ENCODE assay signal across 8 cellular contexts in the genomic region with DNA sequence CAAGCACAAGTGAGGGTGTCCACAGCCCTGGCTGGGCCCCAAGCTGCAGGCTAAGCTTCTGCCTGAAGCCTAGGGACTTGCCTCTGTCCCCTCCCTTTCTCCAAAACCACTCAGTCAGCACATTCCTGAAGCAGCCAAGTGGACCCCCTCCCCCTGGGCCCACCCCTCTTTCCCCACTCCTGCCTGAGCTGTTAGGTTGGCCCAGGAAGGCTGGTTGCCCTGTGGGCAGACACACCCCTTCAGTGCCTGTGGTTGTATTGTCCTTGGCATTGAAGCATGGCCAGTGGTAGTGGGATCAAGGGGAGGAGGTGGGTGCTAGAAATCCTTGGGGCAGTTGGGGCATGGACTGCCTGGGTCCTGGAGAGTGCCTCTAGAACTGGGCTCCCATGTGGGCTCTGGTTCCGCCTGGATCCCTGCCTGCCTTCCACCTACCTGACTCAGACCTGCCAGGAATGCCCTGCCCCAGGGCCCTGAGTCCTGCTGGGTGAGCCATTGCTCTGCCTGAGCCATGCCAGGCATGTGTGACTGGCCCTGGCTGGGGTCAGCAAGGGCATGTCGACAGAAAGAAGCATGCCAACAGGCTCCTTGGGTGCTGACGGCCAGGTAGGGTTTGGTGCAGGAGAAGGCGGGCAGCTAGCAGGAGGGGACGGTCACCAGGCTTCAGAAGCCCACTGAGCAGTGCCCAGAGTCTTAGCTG. TPM values are rescaled to one million over a fixed set of nuclear protein-coding genes. Genes with fewer than 3 reads are reported as not detected.
DNase-seq lines count a peak whose midpoint lies in the region; ATAC-seq and TF ChIP-seq lines count a peak whose summit lies in the region.

No MANE protein-coding gene starts in this region.

- CTCF ChIA-PET in CD4-positive, alpha-beta T cell (lab: Charles Lee): interaction anchor here (1.4 to 12.6 kb wide), 2 partner anchors 18 to 19 kb away, joined by 4 to 373 read pairs; a partner anchor contains a TSS

- peaks cover 30% of the 10 kb centered on the region for H3K4me1 Mint-ChIP-seq in CD4-positive, alpha-beta T cell (ENCODE audit: low read depth)
- peaks cover 53% of the 10 kb centered on the region for H3K4me1 Mint-ChIP-seq in dendritic cell treated with granulocyte-macrophage colony-stimulating factor and Interleukin-4, amounts not matched to agents 40 ng/mL and 50 ng/mL, for 4 days (ENCODE audit: low read depth)
- peaks cover 5 to 28% of the 10 kb centered on the region in 2 donors for H3K4me1 Mint-ChIP-seq in natural killer cell

- TF ChIP-seq CTCF in CD4-positive, alpha-beta T cell (IDR thresholded peaks at IDR 0.05): no peak
- TF ChIP-seq CTCF in natural killer cell (IDR thresholded peaks at IDR 0.05) (no peak), GM13976 (IDR thresholded peaks at IDR 0.05; ENCODE audit: borderline replicate concordance, control extremely low read depth, extremely low read depth, insufficient read depth, missing control alignments) (no peak)

- H3K27me3 ChIP-seq in CD4-positive, alpha-beta T cell (ENCODE audit: control insufficient read depth, insufficient read depth, low read length): no peaks in the 10 kb centered on the region
- H3K27me3 ChIP-seq in MG63: no peaks in the 10 kb centered on the region

- peak overlapping the region; percentile 90 for H3K4me3 Mint-ChIP-seq in CD4-positive, alpha-beta T cell
- peak overlapping the region; percentile 79 for H3K4me3 Mint-ChIP-seq in dendritic cell treated with granulocyte-macrophage colony-stimulating factor and Interleukin-4, amounts not matched to agents 40 ng/mL and 50 ng/mL, for 4 days
- H3K4me3 Mint-ChIP-seq in natural killer cell: peak overlapping the region; percentile 25

- no peak for DNase-seq in CD4-positive, alpha-beta T cell
- DNase-seq in MG63 (peak; percentile 64), natural killer cell (no peak), GM13976 (ENCODE audit: low spot score) (no peak), ureter (ENCODE audit: low spot score) (no peak)
- no peak for DNase-seq in stimulated activated CD4-positive, alpha-beta T cell treated with anti-CD3 and anti-CD28 coated beads, Interleukin-2, amount 100 ng/mL, for 48 hours

- ATAC-seq in CD4-positive, alpha-beta T cell (ENCODE audit: poor library complexity): no peak
- ATAC-seq in natural killer cell (no peak), GM18498 (IDR thresholded peaks at IDR 0.05; ENCODE audit: unreplicated experiment) (no peak)

- H3K4me3 ChIP-seq in MG63: peak overlapping the region; percentile 99

- in situ Hi-C loops in GM13976 (cut with MboI; ENCODE audit: low sequenced_read_pairs, unreplicated experiment): loop anchor here (25.0 kb wide), 1 partner anchor 366 kb away; no protein-coding TSS in a partner anchor

- no peaks in the 10 kb centered on the region for H3K9me3 ChIP-seq in CD4-positive, alpha-beta T cell (ENCODE audit: control insufficient read depth, low read length)
- no peaks in the 10 kb centered on the region for H3K9me3 ChIP-seq in MG63

- H3K9me3 Mint-ChIP-seq in CD4-positive, alpha-beta T cell: no peaks in the 10 kb centered on the region
- H3K9me3 Mint-ChIP-seq in dendritic cell treated with granulocyte-macrophage colony-stimulating factor and Interleukin-4, amounts not matched to agents 40 ng/mL and 50 ng/mL, for 4 days: no peaks in the 10 kb centered on the region
- no peaks in the 10 kb centered on the region for H3K9me3 Mint-ChIP-seq in natural killer cell

- intact Hi-C loops in CD4-positive, alpha-beta T cell (cut with DNase I, micrococcal nuclease): loop anchor here in 1 of 2 experiments (10.0 kb wide), 1 partner anchor 839 kb away; a partner anchor contains a TSS
- intact Hi-C loops in dendritic cell treated with granulocyte-macrophage colony-stimulating factor and Interleukin-4, amounts not matched to agents 40 ng/mL and 50 ng/mL, for 4 days (cut with micrococcal nuclease): no loop called here
- intact Hi-C loops in natural killer cell (cut with micrococcal nuclease): no loop called here

- H3K27me3 Mint-ChIP-seq in CD4-positive, alpha-beta T cell: no peaks in the 10 kb centered on the region
- peaks cover 6% of the 10 kb centered on the region for H3K27me3 Mint-ChIP-seq in dendritic cell treated with granulocyte-macrophage colony-stimulating factor and Interleukin-4, amounts not matched to agents 40 ng/mL and 50 ng/mL, for 4 days
- no peaks in the 10 kb centered on the region for H3K27me3 Mint-ChIP-seq in natural killer cell (ENCODE audit: low read depth in 2 of 2)

- H3K27ac ChIP-seq in CD4-positive, alpha-beta T cell (ENCODE audit: low read depth, low read length): peak overlapping the region; percentile 35

- peak overlapping the region; percentile 88 for H3K27ac Mint-ChIP-seq in CD4-positive, alpha-beta T cell
- no peak overlapping the region for H3K27ac Mint-ChIP-seq in dendritic cell treated with granulocyte-macrophage colony-stimulating factor and Interleukin-4, amounts not matched to agents 40 ng/mL and 50 ng/mL, for 4 days
- H3K27ac Mint-ChIP-seq in natural killer cell: peak overlapping the region in 1 of 2 donors; percentile 83

- POLR2A ChIA-PET in CD4-positive, alpha-beta T cell (lab: Charles Lee): interaction anchor here (1.0 to 13.8 kb wide), 10 partner anchors 18 to 206 kb away, joined by 3 to 268 read pairs (median 7); a partner anchor contains a TSS

- H3K36me3 ChIP-seq in MG63: peaks cover 58% of the 10 kb centered on the region

- H3K36me3 Mint-ChIP-seq in CD4-positive, alpha-beta T cell (ENCODE audit: low read depth): peaks cover 22% of the 10 kb centered on the region
- peaks cover 36% of the 10 kb centered on the region for H3K36me3 Mint-ChIP-seq in dendritic cell treated with granulocyte-macrophage colony-stimulating factor and Interleukin-4, amounts not matched to agents 40 ng/mL and 50 ng/mL, for 4 days (ENCODE audit: low read depth)
- H3K36me3 Mint-ChIP-seq in natural killer cell: no peaks in the 10 kb centered on the region

RNA-seq across cellular contexts. Expression of a gene that starts 2.1 kb away (rescaled TPM):
- total RNA-seq in CD4-positive, alpha-beta T cell: 100 to 1,000 TPM; 411 to 416 TPM
- 26.1 and 115 TPM in 2 replicates for total RNA-seq in MG63 (2014; rRNA removed; shearing (Covaris generic); ENCODE audit: low replicate concordance)
- total RNA-seq in natural killer cell (100 to 1,000 TPM in 2 of 3 donors, 10 to 100 TPM in 1; 97.8 to 209 (median 122) TPM), ureter (186 TPM)

RNA-seq across cellular contexts. Expression of a gene that starts 17.3 kb away (rescaled TPM):
- 1 to 10 TPM; 4.7 to 5.2 TPM for total RNA-seq in CD4-positive, alpha-beta T cell
- total RNA-seq in MG63 (2014; rRNA removed; shearing (Covaris generic); ENCODE audit: low replicate concordance): 0.69 and 4.0 TPM in 2 replicates
- total RNA-seq in natural killer cell (1 to 10 TPM; 5.9 to 7.4 (median 6.8) TPM), ureter (14.9 TPM)

RNA-seq across cellular contexts. Expression of a gene that starts 19.9 kb away (rescaled TPM):
- under 1 TPM; 0.39 to 0.60 TPM for total RNA-seq in CD4-positive, alpha-beta T cell
- total RNA-seq in MG63 (2014; rRNA removed; shearing (Covaris generic); ENCODE audit: low replicate concordance): 6.7 and 26.1 TPM in 2 replicates
- 1 to 10 TPM in 1 of 3 donors, not detected in 2; 1.0 TPM for total RNA-seq in natural killer cell
- 18.1 TPM for total RNA-seq in ureter

RNA-seq across cellular contexts. Expression of a gene that starts 26.1 kb away (rescaled TPM):
- total RNA-seq in CD4-positive, alpha-beta T cell: 1,000 to 10,000 TPM; 3,393 to 3,457 TPM
- total RNA-seq in MG63 (2014; rRNA removed; shearing (Covaris generic); ENCODE audit: low replicate concordance): 768 and 1,491 TPM in 2 replicates
- total RNA-seq in natural killer cell (1,000 to 10,000 TPM; 1,375 to 1,532 (median 1,498) TPM), ureter (1,937 TPM)

RNA-seq across cellular contexts. Expression of a gene that starts 28.3 kb away (rescaled TPM):
- total RNA-seq in CD4-positive, alpha-beta T cell: 10 to 100 TPM; 20.7 to 21.3 TPM
- total RNA-seq in MG63 (2014; rRNA removed; shearing (Covaris generic); ENCODE audit: low replicate concordance): 445 and 645 TPM in 2 replicates
- total RNA-seq in natural killer cell (10 to 100 TPM in 1 of 3 donors, 1 to 10 TPM in 2; 3.7 to 12.9 (median 3.8) TPM), ureter (82.9 TPM)

Comparison
In these comparisons a context has a peak if more than half of its experiments do, and no peak if none do; other contexts are left out.
1. H3K4me3 Mint-ChIP-seq: peak in every context shown above with its lines; median percentile 90 in CD4-positive, alpha-beta T cell; 79 in dendritic cell treated with granulocyte-macrophage colony-stimulating factor and Interleukin-4, amounts not matched to agents 40 ng/mL and 50 ng/mL, for 4 days; 25 in natural killer cell.